ENCODE assay signal across 8 cellular contexts in genomic region chr13:109783815-109784589, GRCh38. TPM values are rescaled to one million over a fixed set of nuclear protein-coding genes. Genes with fewer than 3 reads are reported as not detected.
A peak's percentile ranks its signal among the peaks of the same experiment; 100 is the strongest.
DNase-seq lines count a peak whose midpoint lies in the region; ATAC-seq and TF ChIP-seq lines count a peak whose summit lies in the region.

No MANE protein-coding gene starts in this region.

- peaks cover 20% of the 10 kb centered on the region for H3K4me1 Mint-ChIP-seq in activated CD4-positive, alpha-beta T cell treated with anti-CD3 and anti-CD28 coated beads, Interleukin-2, amount 10 ng/mL, durations not matched to agents 24 days and 14 days
- H3K4me1 Mint-ChIP-seq in activated CD4-positive, alpha-beta T cell treated with anti-CD3 and anti-CD28 coated beads for 36 hours = peaks cover 37% of the 10 kb centered on the region

- no peak overlapping the region for H3K4me3 Mint-ChIP-seq in activated CD4-positive, alpha-beta T cell treated with anti-CD3 and anti-CD28 coated beads, Interleukin-2, amount 10 ng/mL, durations not matched to agents 24 days and 14 days
- no peak overlapping the region for H3K4me3 Mint-ChIP-seq in activated CD4-positive, alpha-beta T cell treated with anti-CD3 and anti-CD28 coated beads for 36 hours

- TF ChIP-seq CTCF in breast epithelium (IDR thresholded peaks at IDR 0.05) (no peak), left lung (IDR thresholded peaks at IDR 0.05) (no peak), testis (IDR thresholded peaks at IDR 0.05) (no peak)

- TF ChIP-seq POLR2A in breast epithelium (IDR thresholded peaks at IDR 0.05) (no peak), testis (IDR thresholded peaks at IDR 0.05) (no peak)

- peaks cover 0 to 11% of the 10 kb centered on the region in 2 donors for H3K4me1 ChIP-seq in breast epithelium
- H3K4me1 ChIP-seq in left lung = peaks cover 18 to 74% of the 10 kb centered on the region in 2 donors
- peaks cover 23% of the 10 kb centered on the region for H3K4me1 ChIP-seq in testis

- H3K36me3 ChIP-seq in breast epithelium (no peaks in the 10 kb centered on the region), left lung (peaks cover 0 to 37% of the 10 kb centered on the region in 2 donors), testis (ENCODE audit: low read depth, missing control alignments) (no peaks in the 10 kb centered on the region)

- peak overlapping the region; percentile 81 to 100 for H3K27ac ChIP-seq in breast epithelium
- H3K27ac ChIP-seq in left lung = no peak overlapping the region
- peak overlapping the region; percentile 2 to 69 for H3K27ac ChIP-seq in testis

- POLR2A ChIA-PET in activated CD4-positive, alpha-beta T cell treated with anti-CD3 and anti-CD28 coated beads for 36 hours (lab: Charles Lee) = no interaction called here

- H3K27me3 ChIP-seq in breast epithelium (no peaks in the 10 kb centered on the region), left lung (peaks cover 0 to 11% of the 10 kb centered on the region in 2 donors), testis (no peaks in the 10 kb centered on the region)

- no peaks in the 10 kb centered on the region for H3K9me3 ChIP-seq in breast epithelium
- no peaks in the 10 kb centered on the region for H3K9me3 ChIP-seq in left lung
- H3K9me3 ChIP-seq in testis = no peaks in the 10 kb centered on the region

- no peak for ATAC-seq in activated CD4-positive, alpha-beta T cell treated with anti-CD3 and anti-CD28 coated beads for 36 hours
- no peak for ATAC-seq in left lung

- WGBS in testis, 2 donors = 51 to 63% methylated on average over 33 to 80 of the region's 81 CpGs

- H3K27me3 Mint-ChIP-seq in activated CD4-positive, alpha-beta T cell treated with anti-CD3 and anti-CD28 coated beads, Interleukin-2, amount 10 ng/mL, durations not matched to agents 24 days and 14 days = peaks cover 9% of the 10 kb centered on the region
- no peaks in the 10 kb centered on the region for H3K27me3 Mint-ChIP-seq in activated CD4-positive, alpha-beta T cell treated with anti-CD3 and anti-CD28 coated beads for 36 hours

- H3K9me3 Mint-ChIP-seq in activated CD4-positive, alpha-beta T cell treated with anti-CD3 and anti-CD28 coated beads, Interleukin-2, amount 10 ng/mL, durations not matched to agents 24 days and 14 days = no peaks in the 10 kb centered on the region
- H3K9me3 Mint-ChIP-seq in activated CD4-positive, alpha-beta T cell treated with anti-CD3 and anti-CD28 coated beads for 36 hours (ENCODE audit: low read depth) = no peaks in the 10 kb centered on the region

- intact Hi-C loops in activated CD4-positive, alpha-beta T cell treated with anti-CD3 and anti-CD28 coated beads, Interleukin-2, amount 10 ng/mL, durations not matched to agents 24 days and 14 days (cut with micrococcal nuclease) = no loop called here
- intact Hi-C loops in activated CD4-positive, alpha-beta T cell treated with anti-CD3 and anti-CD28 coated beads for 36 hours (cut with DNase I, micrococcal nuclease) = loop anchor here (1.0 to 10.0 kb wide), 7 partner anchors 351 to 1371 kb away; partner anchors contain the start of genes ING1 (in 1 of the 2) and RAB20 (in 1 of the 2)
- intact Hi-C loops in breast epithelium (cut with DNase I; ENCODE audit: low total_unique reads) = no loop called here
- intact Hi-C loops in left lung (cut with DNase I) = loop anchor here in 1 of 2 donors (10.0 kb wide), 1 partner anchor 819 kb away; no protein-coding TSS in a partner anchor
- intact Hi-C loops in testis (cut with DNase I; ENCODE audit: low total_unique reads) = loop anchor here (10.0 kb wide), 2 partner anchors 639 to 829 kb away; no protein-coding TSS in a partner anchor

- H3K4me3 ChIP-seq in breast epithelium (peak overlapping the region; percentile 74 to 97 (median 81)), left lung (peak overlapping the region; percentile 31 to 80), testis (peak overlapping the region; percentile 40 to 81)

- peak; percentile 64 for DNase-seq in activated CD4-positive, alpha-beta T cell treated with anti-CD3 and anti-CD28 coated beads, Interleukin-2, amount 10 ng/mL, durations not matched to agents 24 days and 14 days
- DNase-seq in activated CD4-positive, alpha-beta T cell treated with anti-CD3 and anti-CD28 coated beads for 36 hours = no peak
- peak in 1 of 2 donors; percentile 29 for DNase-seq in breast epithelium (ENCODE audit: low spot score in 2 of 2)
- DNase-seq in left lung = peak in 1 of 2 donors; percentile 81
- DNase-seq in testis = no peak
- DNase-seq in T1000 (lab: John Stamatoyannopoulos, UW) = no peak
- DNase-seq in activated T-cell treated with anti-CD3 and anti-CD28 coated beads for 4 hours = no peak
- DNase-seq in DMS 273 treated with DMSO at 0.1 percent for 48 hours (lab: John Stamatoyannopoulos, UW) = no peak

- no peak overlapping the region for H3K27ac Mint-ChIP-seq in activated CD4-positive, alpha-beta T cell treated with anti-CD3 and anti-CD28 coated beads, Interleukin-2, amount 10 ng/mL, durations not matched to agents 24 days and 14 days
- no peak overlapping the region for H3K27ac Mint-ChIP-seq in activated CD4-positive, alpha-beta T cell treated with anti-CD3 and anti-CD28 coated beads for 36 hours

- CTCF ChIA-PET in activated CD4-positive, alpha-beta T cell treated with anti-CD3 and anti-CD28 coated beads for 36 hours (lab: Charles Lee) = interaction anchor here (0.7 kb wide), 1 partner anchor 19 kb away, joined by 3 read pairs; no protein-coding TSS in a partner anchor

- H3K36me3 Mint-ChIP-seq in activated CD4-positive, alpha-beta T cell treated with anti-CD3 and anti-CD28 coated beads, Interleukin-2, amount 10 ng/mL, durations not matched to agents 24 days and 14 days (ENCODE audit: low read depth) = peaks cover 8% of the 10 kb centered on the region
- H3K36me3 Mint-ChIP-seq in activated CD4-positive, alpha-beta T cell treated with anti-CD3 and anti-CD28 coated beads for 36 hours (ENCODE audit: low read depth) = peaks cover 4% of the 10 kb centered on the region

RNA-seq across cellular contexts. Expression of gene IRS2, which starts 2.4 kb away (rescaled TPM):
- total RNA-seq in activated CD4-positive, alpha-beta T cell treated with anti-CD3 and anti-CD28 coated beads, Interleukin-2, amount 10 ng/mL, durations not matched to agents 24 days and 14 days = 3.2 and 3.5 TPM in 2 replicates
- total RNA-seq in activated CD4-positive, alpha-beta T cell treated with anti-CD3 and anti-CD28 coated beads for 36 hours = 1 to 10 TPM; 1.4 to 1.5 TPM
- total RNA-seq in breast epithelium = 10 to 100 TPM; 25.8 to 38.2 (median 29.5) TPM
- total RNA-seq in left lung = 10 to 100 TPM in 1 of 2 donors, 1 to 10 TPM in 1; 9.4 to 15.8 TPM
- total RNA-seq in testis = 10 to 100 TPM; 23.9 to 33.4 TPM
- 6.9 TPM for polyA plus RNA-seq in testis (ENCODE audit: insufficient read depth, low read depth, low replicate concordance)

Comparison
In these comparisons a context has a peak if more than half of its experiments do, and no peak if none do; other contexts are left out.
1. intact Hi-C loops: an anchor here in activated CD4-positive, alpha-beta T cell treated with anti-CD3 and anti-CD28 coated beads for 36 hours (1.0 to 10.0 kb wide) and testis (10.0 kb wide); none called in activated CD4-positive, alpha-beta T cell treated with anti-CD3 and anti-CD28 coated beads, Interleukin-2, amount 10 ng/mL, durations not matched to agents 24 days and 14 days and breast epithelium.
2. H3K27ac ChIP-seq: peak in breast epithelium (2 of 2) and testis (2 of 2); none in left lung (0 of 2).
3. Peak in every context shown above with its lines, with median percentiles within 50 percentile points of each other: H3K4me3 ChIP-seq.